ENCODE assay signal across 2 cellular contexts in genomic region chr2:191856111-191856876, GRCh38.
TF ChIP-seq lines count a peak whose summit lies in the region.

No MANE protein-coding gene starts in this region.

TF ChIP-seq in liver, 16 proteins besides CTCF, POLR2A, EP300 and RAD21:
- TF ChIP-seq, protein P1, sequence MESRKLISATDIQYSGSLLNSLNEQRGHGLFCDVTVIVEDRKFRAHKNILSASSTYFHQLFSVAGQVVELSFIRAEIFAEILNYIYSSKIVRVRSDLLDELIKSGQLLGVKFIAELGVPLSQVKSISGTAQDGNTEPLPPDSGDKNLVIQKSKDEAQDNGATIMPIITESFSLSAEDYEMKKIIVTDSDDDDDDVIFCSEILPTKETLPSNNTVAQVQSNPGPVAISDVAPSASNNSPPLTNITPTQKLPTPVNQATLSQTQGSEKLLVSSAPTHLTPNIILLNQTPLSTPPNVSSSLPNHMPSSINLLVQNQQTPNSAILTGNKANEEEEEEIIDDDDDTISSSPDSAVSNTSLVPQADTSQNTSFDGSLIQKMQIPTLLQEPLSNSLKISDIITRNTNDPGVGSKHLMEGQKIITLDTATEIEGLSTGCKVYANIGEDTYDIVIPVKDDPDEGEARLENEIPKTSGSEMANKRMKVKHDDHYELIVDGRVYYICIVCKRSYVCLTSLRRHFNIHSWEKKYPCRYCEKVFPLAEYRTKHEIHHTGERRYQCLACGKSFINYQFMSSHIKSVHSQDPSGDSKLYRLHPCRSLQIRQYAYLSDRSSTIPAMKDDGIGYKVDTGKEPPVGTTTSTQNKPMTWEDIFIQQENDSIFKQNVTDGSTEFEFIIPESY (IDR thresholded peaks at IDR 0.05): no peak
- TF ChIP-seq NR2F2 (IDR thresholded peaks at IDR 0.05): peak; percentile 49

TF ChIP-seq in HepG2, 621 proteins besides CTCF, POLR2A, EP300 and RAD21:
- TF ChIP-seq, protein P2, sequence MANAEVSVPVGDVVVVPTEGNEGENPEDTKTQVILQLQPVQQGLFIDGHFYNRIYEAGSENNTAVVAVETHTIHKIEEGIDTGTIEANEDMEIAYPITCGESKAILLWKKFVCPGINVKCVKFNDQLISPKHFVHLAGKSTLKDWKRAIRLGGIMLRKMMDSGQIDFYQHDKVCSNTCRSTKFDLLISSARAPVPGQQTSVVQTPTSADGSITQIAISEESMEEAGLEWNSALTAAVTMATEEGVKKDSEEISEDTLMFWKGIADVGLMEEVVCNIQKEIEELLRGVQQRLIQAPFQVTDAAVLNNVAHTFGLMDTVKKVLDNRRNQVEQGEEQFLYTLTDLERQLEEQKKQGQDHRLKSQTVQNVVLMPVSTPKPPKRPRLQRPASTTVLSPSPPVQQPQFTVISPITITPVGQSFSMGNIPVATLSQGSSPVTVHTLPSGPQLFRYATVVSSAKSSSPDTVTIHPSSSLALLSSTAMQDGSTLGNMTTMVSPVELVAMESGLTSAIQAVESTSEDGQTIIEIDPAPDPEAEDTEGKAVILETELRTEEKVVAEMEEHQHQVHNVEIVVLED (CRISPR knock-in tag; IDR thresholded peaks at IDR 0.05; ENCODE audit: borderline replicate concordance): no peak
- TF ChIP-seq ZNF841 (CRISPR knock-in tag; IDR thresholded peaks at IDR 0.05; ENCODE audit: borderline replicate concordance) (no peak), ZNF24 (IDR thresholded peaks at IDR 0.05) (no peak), ZNF367 (CRISPR knock-in tag; IDR thresholded peaks at IDR 0.05; ENCODE audit: borderline replicate concordance) (no peak), MIER3 (CRISPR knock-in tag; IDR thresholded peaks at IDR 0.05; ENCODE audit: borderline replicate concordance) (no peak), SIX1 (CRISPR knock-in tag; IDR thresholded peaks at IDR 0.05; ENCODE audit: borderline replicate concordance) (no peak), ZBTB20 (CRISPR knock-in tag; IDR thresholded peaks at IDR 0.05; ENCODE audit: borderline replicate concordance, low read depth) (no peak), ZNF264 (CRISPR knock-in tag; IDR thresholded peaks at IDR 0.05) (no peak), HDAC2 (CRISPR knock-in tag; IDR thresholded peaks at IDR 0.05) (no peak), KLF16 (CRISPR knock-in tag; IDR thresholded peaks at IDR 0.05) (no peak), RNF2 (conservative IDR thresholded peaks at IDR 0.05; ENCODE audit: low read depth) (no peak), HNRNPLL (IDR thresholded peaks at IDR 0.05; ENCODE audit: low read depth, low read length, poor library complexity, severe bottlenecking) (no peak), ZNF160 (CRISPR knock-in tag; IDR thresholded peaks at IDR 0.05) (no peak), ZNF83 (CRISPR knock-in tag; IDR thresholded peaks at IDR 0.05; ENCODE audit: borderline replicate concordance) (no peak), ZNF234 (CRISPR knock-in tag; conservative IDR thresholded peaks at IDR 0.05) (no peak), MLX (CRISPR knock-in tag; IDR thresholded peaks at IDR 0.05) (no peak), NFYC (CRISPR knock-in tag; IDR thresholded peaks at IDR 0.05) (no peak)
- TF ChIP-seq, protein P3, sequence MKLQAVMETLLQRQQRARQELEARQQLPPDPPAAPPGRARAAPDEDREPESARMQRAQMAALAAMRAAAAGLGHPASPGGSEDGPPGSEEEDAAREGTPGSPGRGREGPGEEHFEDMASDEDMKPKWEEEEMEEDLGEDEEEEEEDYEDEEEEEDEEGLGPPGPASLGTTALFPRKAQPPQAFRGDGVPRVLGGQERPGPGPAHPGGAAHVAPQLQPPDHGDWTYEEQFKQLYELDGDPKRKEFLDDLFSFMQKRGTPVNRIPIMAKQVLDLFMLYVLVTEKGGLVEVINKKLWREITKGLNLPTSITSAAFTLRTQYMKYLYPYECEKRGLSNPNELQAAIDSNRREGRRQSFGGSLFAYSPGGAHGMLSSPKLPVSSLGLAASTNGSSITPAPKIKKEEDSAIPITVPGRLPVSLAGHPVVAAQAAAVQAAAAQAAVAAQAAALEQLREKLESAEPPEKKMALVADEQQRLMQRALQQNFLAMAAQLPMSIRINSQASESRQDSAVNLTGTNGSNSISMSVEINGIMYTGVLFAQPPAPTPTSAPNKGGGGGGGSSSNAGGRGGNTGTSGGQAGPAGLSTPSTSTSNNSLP (IDR thresholded peaks at IDR 0.05; ENCODE audit: low read depth, low read length): no peak
TF ChIP-seq in HepG2: peak in this region for 0.
